Comparison of ENCODE assay signal across 1 cellular context in genomic region chr11:27276141-27276540, GRCh38.
TF ChIP-seq lines count a peak whose summit lies in the region.

No MANE protein-coding gene starts in this region.

TF ChIP-seq in H1, 55 proteins besides CTCF, POLR2A, EP300 and RAD21 (continued from another document):
- TF ChIP-seq JUND (IDR thresholded peaks at IDR 0.05; ENCODE audit: low read length), result no peak
- TF ChIP-seq RNF2 (IDR thresholded peaks at IDR 0.05; ENCODE audit: borderline replicate concordance, low read depth, low read length, missing control alignments, poor library complexity, severe bottlenecking), result no peak
- TF ChIP-seq RBBP5 (IDR thresholded peaks at IDR 0.05; ENCODE audit: borderline replicate concordance, low read depth, low read length), result no peak
- no peak for TF ChIP-seq CEBPB (IDR thresholded peaks at IDR 0.05; ENCODE audit: low read depth, low read length)
- TF ChIP-seq POLR2AphosphoS5 (IDR thresholded peaks at IDR 0.05; ENCODE audit: low read depth, low read length), result no peak
- TF ChIP-seq POU5F1 (IDR thresholded peaks at IDR 0.05; ENCODE audit: low read depth, low read length), result no peak
- no peak for TF ChIP-seq TAF7 (optimal IDR thresholded peaks at IDR 0.05; ENCODE audit: borderline replicate concordance, low read depth, low read length)
- TF ChIP-seq GTF2F1 (IDR thresholded peaks at IDR 0.05; ENCODE audit: borderline replicate concordance, low read depth, low read length), result no peak
- TF ChIP-seq MAFK (IDR thresholded peaks at IDR 0.05; ENCODE audit: low read depth, low read length), result no peak
- no peak for TF ChIP-seq USF2 (IDR thresholded peaks at IDR 0.05; ENCODE audit: low read length)
- TF ChIP-seq SP4 (IDR thresholded peaks at IDR 0.05; ENCODE audit: low read length), result no peak
- TF ChIP-seq CREB1 (IDR thresholded peaks at IDR 0.05), result no peak
TF ChIP-seq in H1: peak in this region for 0.
